ENCODE assay signal across 8 cellular contexts in genomic region chr1:248858891-248859889, GRCh38. TPM values are rescaled to one million over a fixed set of nuclear protein-coding genes. Genes with fewer than 3 reads are reported as not detected.
A peak's percentile ranks its signal among the peaks of the same experiment; 100 is the strongest.
DNase-seq lines count a peak whose midpoint lies in the region; ATAC-seq and TF ChIP-seq lines count a peak whose summit lies in the region.

Gene ZNF692, minus strand, starts transcription at chr1:248859085. Its CDS starts 776 bp downstream, at chr1:248858309.

- H3K27ac ChIP-seq in OCI-LY1 (ENCODE audit: low read depth, low read length, poor library complexity, severe bottlenecking) = peak within 1 kb of the TSS; percentile 74

- no peaks in the 10 kb centered on the region for H4K20me1 ChIP-seq in OCI-LY1 (ENCODE audit: insufficient read depth, low read length)

- no peaks in the 10 kb centered on the region for H3K27me3 ChIP-seq in OCI-LY1 (ENCODE audit: insufficient read depth, low read length)

- H3K79me2 ChIP-seq in OCI-LY1 (ENCODE audit: insufficient read depth, low read length) = no peaks in the 10 kb centered on the region

- DNase-seq in DMS 273 (lab: John Stamatoyannopoulos, UW; ENCODE audit: unreplicated experiment) (peak; percentile 99), HuH-7.5 (ENCODE audit: low spot score) (peak; percentile 97), endothelial cell (ENCODE audit: low spot score) (peak; percentile 95), middle frontal gyrus (ENCODE audit: extremely low spot score, low spot score) (peak; percentile 94)
- DNase-seq in activated CD8-positive, alpha-beta memory T cell treated with anti-CD3 and anti-CD28 coated beads, Interleukin-2, amount 50 U/mL, for 48 hours = peak; percentile 97
- DNase-seq in stimulated activated CD8-positive, alpha-beta memory T cell treated with anti-CD3 and anti-CD28 coated beads, Interleukin-2, amount 100 ng/mL, for 48 hours (ENCODE audit: low read depth in 2 of 2) = peak; percentile 95

- peak; percentile 73 for ATAC-seq in GM21528 (IDR thresholded peaks at IDR 0.05; ENCODE audit: low FRiP score, unreplicated experiment)

- peaks cover 22% of the 10 kb centered on the region for H3K27me3 Mint-ChIP-seq in endothelial cell (ENCODE audit: unreplicated experiment)

- TF ChIP-seq CTCF in OCI-LY1 (IDR thresholded peaks at IDR 0.05; ENCODE audit: low read length) = no peak; the same call in 1 of the 2 replicates
- no peak for TF ChIP-seq CTCF in endothelial cell (IDR thresholded peaks at IDR 0.05; ENCODE audit: unreplicated experiment)

- no peaks in the 10 kb centered on the region for H3K9me3 ChIP-seq in OCI-LY1 (ENCODE audit: low read length)

- peak within 1 kb of the TSS; percentile 82 for H3K27ac Mint-ChIP-seq in endothelial cell (ENCODE audit: unreplicated experiment)

- H2AFZ ChIP-seq in OCI-LY1 (ENCODE audit: low read length) = no peak within 1 kb of the TSS

- H3K9me2 ChIP-seq in OCI-LY1 (ENCODE audit: low read depth, low read length) = no peaks in the 10 kb centered on the region

- peak within 1 kb of the TSS; percentile 93 for H3K4me3 Mint-ChIP-seq in endothelial cell (ENCODE audit: unreplicated experiment)

- H3K4me2 ChIP-seq in OCI-LY1 (ENCODE audit: low read length) = peak within 1 kb of the TSS; percentile 95

- no peaks in the 10 kb centered on the region for H3F3A ChIP-seq in OCI-LY1 (ENCODE audit: insufficient read depth, low read length)

- H3K4me3 ChIP-seq in OCI-LY1 (ENCODE audit: low read depth, low read length, poor library complexity, severe bottlenecking) = peak within 1 kb of the TSS; percentile 73

- peaks cover 22% of the 10 kb centered on the region for H3K4me1 Mint-ChIP-seq in endothelial cell (ENCODE audit: unreplicated experiment)

- peak within 1 kb of the TSS; percentile 89 for H3K9ac ChIP-seq in OCI-LY1 (ENCODE audit: low read length)

- H3K9me3 Mint-ChIP-seq in endothelial cell (ENCODE audit: unreplicated experiment) = no peaks in the 10 kb centered on the region

- peaks cover 45% of the 10 kb centered on the region for H3K36me3 Mint-ChIP-seq in endothelial cell (ENCODE audit: low read depth, unreplicated experiment)

- peaks cover 7% of the 10 kb centered on the region for H3K36me3 ChIP-seq in OCI-LY1 (ENCODE audit: insufficient read depth, low read length)

- H3K4me1 ChIP-seq in OCI-LY1 (ENCODE audit: insufficient read depth, low read length, severe bottlenecking) = peaks cover 42% of the 10 kb centered on the region

RNA-seq across cellular contexts. Expression of gene ZNF692, which starts in this region (rescaled TPM):
- total RNA-seq in endothelial cell (ENCODE audit: unreplicated experiment) = 26.8 TPM

Comparison
In these comparisons a context has a peak if more than half of its experiments do, and no peak if none do; other contexts are left out.
1. Peak in every context shown above with its lines: DNase-seq, ATAC-seq, H3K4me3 ChIP-seq and H3K27ac ChIP-seq.